Comparison of ENCODE assay signal across 8 cellular contexts in genomic region chr16:27642753-27643152, GRCh38.
A peak's percentile ranks its signal among the peaks of the same experiment; 100 is the strongest.
DNase-seq lines count a peak whose midpoint lies in the region; ATAC-seq and TF ChIP-seq lines count a peak whose summit lies in the region.

No MANE protein-coding gene starts in this region.

- no peaks in the 10 kb centered on the region for H3K36me3 Mint-ChIP-seq in HFFc6 (ENCODE audit: low read depth)

- DNase-seq in DMS 273 treated with DMSO at 0.1 percent for 48 hours (lab: John Stamatoyannopoulos, UW) (peak; percentile 32), HFFc6 (peak; percentile 3), iris pigment epithelial cell (ENCODE audit: low read depth) (peak; percentile 39), GM03348 (ENCODE audit: low spot score) (no peak)

- H3K27ac ChIP-seq in VCaP: no peak overlapping the region

- no peak for ATAC-seq in GM21360 (IDR thresholded peaks at IDR 0.05; ENCODE audit: unreplicated experiment)
- no peak for ATAC-seq in HG02885 (IDR thresholded peaks at IDR 0.05; ENCODE audit: poor library complexity, unreplicated experiment)
- ATAC-seq in GM18907 (IDR thresholded peaks at IDR 0.05; ENCODE audit: unreplicated experiment): no peak

- H3K4me1 Mint-ChIP-seq in HFFc6 (ENCODE audit: low read depth): no peaks in the 10 kb centered on the region; the same call in 1 of the 2 replicates

- peak; percentile 71 for TF ChIP-seq CTCF in HFFc6 (IDR thresholded peaks at IDR 0.05)
- TF ChIP-seq CTCF in VCaP (conservative IDR thresholded peaks at IDR 0.05): peak; percentile 25; the same call in 1 of the 2 replicates

- no peak overlapping the region for H3K27ac Mint-ChIP-seq in HFFc6

- H3K4me3 Mint-ChIP-seq in HFFc6: no peak overlapping the region

- H3K27me3 Mint-ChIP-seq in HFFc6 (ENCODE audit: insufficient read depth): peaks cover 4% of the 10 kb centered on the region; the same call in 1 of the 2 replicates

- H3K9me3 Mint-ChIP-seq in HFFc6: no peaks in the 10 kb centered on the region
